In genomic region chr9:4099961-4100360, GRCh38 we compare ENCODE assay signal across 19 cellular contexts.
A peak's percentile ranks its signal among the peaks of the same experiment; 100 is the strongest.
DNase-seq lines count a peak whose midpoint lies in the region; ATAC-seq, FAIRE-seq and TF ChIP-seq lines count a peak whose summit lies in the region.
"Had no signal": no experiment of that assay in that cellular context is flagged by ENCODE, and none has a peak within 500 bp of the region (broad histone marks: within the 10 kb centered on the region; RNA-seq: fewer than 3 reads in every experiment).

No MANE protein-coding gene starts in this region.

- no peaks in the 10 kb centered on the region; the same call in 1 of the 2 replicates for H3K36me3 ChIP-seq in SJCRH30
- H3K36me3 ChIP-seq: lower lobe of right lung, upper lobe of left lung had no signal

- ATAC-seq in GM18511 (IDR thresholded peaks at IDR 0.05; ENCODE audit: unreplicated experiment) (no peak), HG02973 (IDR thresholded peaks at IDR 0.05; ENCODE audit: unreplicated experiment) (no peak)
- ATAC-seq: lower lobe of right lung; stimulated activated memory B cell treated with anti-CD40 and anti-IgM and Interleukin-4, amounts not matched to agents 10 μg/mL and 1 μg/mL and 100 μg/mL, for 72 hours had no signal

- H3K4me3 ChIP-seq in AG10803 (ENCODE audit: low read length) (no peak overlapping the region), SJCRH30 (no peak overlapping the region), fibroblast of the aortic adventitia (ENCODE audit: low read depth, low read length) (no peak overlapping the region)
- H3K4me3 ChIP-seq: lower lobe of right lung, skin epidermis, upper lobe of left lung had no signal

- H3K4me1 ChIP-seq in SJCRH30: peaks cover 5% of the 10 kb centered on the region
- H3K4me1 ChIP-seq: lower lobe of right lung, upper lobe of left lung had no signal

- no peak for TF ChIP-seq POLR2A in GM12892 (IDR thresholded peaks at IDR 0.05; ENCODE audit: low read depth, low read length)

- no peak overlapping the region for H3K27ac ChIP-seq in SJCRH30
- H3K27ac ChIP-seq: C4-2B, KMS-11, lower lobe of right lung, skin epidermis, upper lobe of left lung had no signal

- FAIRE-seq in GM12892 (lab: Jason Lieb, UNC): no peak

- no peaks in the 10 kb centered on the region for H3K27me3 ChIP-seq in SJCRH30
- H3K27me3 ChIP-seq: upper lobe of left lung had no signal

- peak; percentile 78 for DNase-seq in AG10803 (ENCODE audit: low read depth)
- DNase-seq in EH (ENCODE audit: low read depth): peak; percentile 79
- peak; percentile 4 to 41 for DNase-seq in SJCRH30
- DNase-seq in fibroblast of the aortic adventitia (ENCODE audit: low read depth): peak; percentile 72
- no peak for DNase-seq in dermis blood vessel endothelial cell
- DNase-seq in GM12892 (ENCODE audit: insufficient read length): no peak
- DNase-seq: anterior cingulate cortex, glutamatergic neuron, lower lobe of right lung, NCI-H1417 treated with DMSO at 0.1 percent for 48 hours, NCI-H2227 treated with DMSO at 0.1 percent for 48 hours, SHP77 treated with DMSO at 0.1 percent for 48 hours, upper lobe of left lung had no signal

- H3K9me3 ChIP-seq in SJCRH30 (replicated peaks): no peaks in the 10 kb centered on the region
- H3K9me3 ChIP-seq: lower lobe of right lung, upper lobe of left lung had no signal

- TF ChIP-seq CTCF in AG10803 (conservative IDR thresholded peaks at IDR 0.05; ENCODE audit: low read length): no peak
- TF ChIP-seq CTCF in fibroblast of the aortic adventitia (IDR thresholded peaks at IDR 0.05; ENCODE audit: insufficient read depth, low read length): no peak

Comparison
In these comparisons a context has a peak if more than half of its experiments do, and no peak if none do; other contexts are left out.
1. DNase-seq: peak in AG10803 (single experiment), EH (single experiment), SJCRH30 (2 of 2) and fibroblast of the aortic adventitia (single experiment); none in dermis blood vessel endothelial cell (single experiment) and GM12892 (single experiment).